11 cellular contexts compared by ENCODE assay signal in genomic region chr2:199740111-199740428, GRCh38.
DNase-seq lines count a peak whose midpoint lies in the region; ATAC-seq, FAIRE-seq and TF ChIP-seq lines count a peak whose summit lies in the region.
"Had no signal": no experiment of that assay in that cellular context is flagged by ENCODE, and none has a peak within 500 bp of the region (broad histone marks: within the 10 kb centered on the region; RNA-seq: fewer than 3 reads in every experiment).

No MANE protein-coding gene starts in this region.

- no peak overlapping the region for H3K4me3 Mint-ChIP-seq in T-cell

- H3K4me1 ChIP-seq in PC-9 (replicated peaks; ENCODE audit: insufficient read depth): peaks cover 14% of the 10 kb centered on the region

- H4K20me1 ChIP-seq in PC-9 (ENCODE audit: insufficient read depth): no peaks in the 10 kb centered on the region

- H2AFZ ChIP-seq in PC-9: no peak overlapping the region

- ATAC-seq in left colon (peak; percentile 39), HG03025 (IDR thresholded peaks at IDR 0.05; ENCODE audit: low FRiP score, unreplicated experiment) (no peak), T-cell (replicated peaks in 1 of 4) (no peak)

- DNase-seq in GM19239 (ENCODE audit: insufficient read length, low spot score): no peak
- no peak for DNase-seq in PC-9
- DNase-seq in left colon: peak; percentile 28 to 35
- DNase-seq in mucosa of gallbladder (ENCODE audit: low spot score): no peak
- no peak for DNase-seq in T-cell
- DNase-seq in NCI-H748 (lab: John Stamatoyannopoulos, UW; ENCODE audit: unreplicated experiment): no peak
- DNase-seq: DMS 273 treated with DMSO at 0.1 percent for 48 hours had no signal

- no peaks in the 10 kb centered on the region for H3K36me3 Mint-ChIP-seq in T-cell

- H3K27me3 ChIP-seq in PC-9 (ENCODE audit: insufficient read depth, low read depth): no peaks in the 10 kb centered on the region

- TF ChIP-seq CTCF in 22Rv1 (IDR thresholded peaks at IDR 0.05) (peak; percentile 48), PC-9 (conservative IDR thresholded peaks at IDR 0.05) (peak; percentile 11; the same call in 1 of the 2 replicates)

- H3K27me3 Mint-ChIP-seq in T-cell: peaks cover 17 to 27% of the 10 kb centered on the region in 2 donors

- peak overlapping the region; percentile 19; the same call in 1 of the 2 replicates for H3K4me2 ChIP-seq in PC-9

- H3K36me3 ChIP-seq in PC-9 (ENCODE audit: low read depth): no peaks in the 10 kb centered on the region
- H3K36me3 ChIP-seq: left lung, tibial artery had no signal

- H3K9me3 ChIP-seq in PC-9 (ENCODE audit: insufficient read depth, low read depth): no peaks in the 10 kb centered on the region; the same call in 1 of the 2 replicates
- H3K9me3 ChIP-seq: left lung, tibial artery had no signal

- peaks cover 0 to 6% (median 4%) of the 10 kb centered on the region in 3 donors for H3K4me1 Mint-ChIP-seq in T-cell

- intact Hi-C loops in PC-9 (cut with micrococcal nuclease; ENCODE audit: unreplicated experiment): loop anchor here (1.0 to 10.0 kb wide), 3 partner anchors 36 to 1425 kb away; no protein-coding TSS in a partner anchor
- intact Hi-C loops in left colon (cut with DNase I, micrococcal nuclease): loop anchor here in 1 of 2 donors (10.0 kb wide), 1 partner anchor 125 kb away; no protein-coding TSS in a partner anchor

- FAIRE-seq in GM19239 (lab: Jason Lieb, UNC): peak; percentile 79

- no peaks in the 10 kb centered on the region for H3F3A ChIP-seq in PC-9 (ENCODE audit: insufficient read depth, low read depth)

- no peaks in the 10 kb centered on the region for H3K9me3 Mint-ChIP-seq in T-cell

- H3K27ac Mint-ChIP-seq in T-cell: no peak overlapping the region

- no peaks in the 10 kb centered on the region for H3K9me2 ChIP-seq in PC-9 (ENCODE audit: insufficient read depth)

- H3K4me3 ChIP-seq in PC-9: no peak overlapping the region
- H3K4me3 ChIP-seq: left lung, tibial artery had no signal

- no TSS peak for BruUV-seq in PC-9 (replicated peaks; lab: Mats Ljungman, UMichigan)

- CTCF ChIA-PET in PC-9 (lab: Charles Lee) (interaction anchor here (0.6 to 1.4 kb wide), 4 partner anchors 30 to 960 kb away, joined by 3 to 5 read pairs (median 3); no protein-coding TSS in a partner anchor), T-cell (lab: Charles Lee) (interaction anchor here (0.6 to 5.9 kb wide), 12 partner anchors 11 to 1431 kb away, joined by 3 to 38 read pairs (median 4); no protein-coding TSS in a partner anchor)

- no peaks in the 10 kb centered on the region for H3K79me2 ChIP-seq in PC-9 (ENCODE audit: low read depth)

- H3K27ac ChIP-seq in 22Rv1: no peak overlapping the region
- no peak overlapping the region for H3K27ac ChIP-seq in PC-9
- H3K27ac ChIP-seq: tibial artery had no signal

- POLR2A ChIA-PET in PC-9 (lab: Charles Lee; ENCODE audit: unreplicated experiment) (no interaction called here), T-cell (lab: Charles Lee) (no interaction called here)

Comparison
In these comparisons a context has a peak if more than half of its experiments do, and no peak if none do; other contexts are left out.
1. DNase-seq: peak in left colon (2 of 2); none in GM19239 (single experiment), PC-9 (0 of 2), mucosa of gallbladder (single experiment), T-cell (0 of 34) and NCI-H748 (single experiment).